ENCODE assay signal across 23 cellular contexts in the genomic region with DNA sequence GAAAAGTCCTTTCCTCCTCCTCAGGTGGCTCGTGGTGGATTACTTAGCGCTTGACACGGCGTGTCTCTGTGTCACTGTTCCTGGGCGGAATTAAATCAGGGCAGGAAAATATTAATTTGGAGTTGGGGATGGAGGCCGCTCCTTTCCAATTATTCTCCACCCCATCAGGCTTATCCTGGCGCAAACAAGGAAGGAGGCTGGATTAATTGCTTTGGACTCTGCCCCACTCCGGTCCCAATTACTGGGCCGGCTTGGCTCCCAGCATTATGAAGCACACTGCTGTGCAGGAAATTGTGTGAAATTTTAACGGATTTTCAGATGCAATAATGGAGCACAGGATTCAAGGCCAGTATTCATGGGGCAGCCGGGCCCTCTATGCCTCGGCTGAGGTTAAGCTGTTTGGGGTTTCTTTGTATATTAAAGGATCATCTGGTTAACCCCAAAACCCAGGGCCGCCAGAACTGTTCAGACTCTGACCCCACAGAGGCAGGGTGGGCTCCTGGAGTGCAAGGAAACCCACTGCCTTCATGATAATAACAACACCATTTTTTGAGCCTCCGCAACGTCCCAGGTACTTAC.
"Had no signal": no experiment of that assay in that cellular context is flagged by ENCODE, and none has a peak within 500 bp of the region (broad histone marks: within the 10 kb centered on the region; RNA-seq: fewer than 3 reads in every experiment).

No MANE protein-coding gene starts in this region.

- H3K4me3 ChIP-seq: breast epithelium, coronary artery, dorsolateral prefrontal cortex, ovary, psoas muscle, spleen, testis, upper lobe of left lung, vagina had no signal

- H3K27me3 ChIP-seq: ovary, testis, upper lobe of left lung, vagina had no signal

- H3K4me3 Mint-ChIP-seq: activated T-cell treated with anti-CD3 and anti-CD28 coated beads, Interleukin-2, amount 50 U/mL, for 72 hours; T-helper 1 cell treated with Interleukin-12 subunit alpha and Interleukin-12 subunit beta and Interleukin-4 antibody, amounts not matched to agents 30 μg/mL and 1 μg/mL, for 36 hours had no signal

- H3K4me1 Mint-ChIP-seq: naive B cell had no signal

- H3K4me1 ChIP-seq: breast epithelium, psoas muscle, spleen, testis, upper lobe of left lung, vagina had no signal

- H3K9me3 ChIP-seq: breast epithelium, ovary, psoas muscle, spleen, testis, upper lobe of left lung, vagina had no signal

- H3K36me3 ChIP-seq: breast epithelium, ovary, spleen, upper lobe of left lung, vagina had no signal

- H3K27ac Mint-ChIP-seq: activated naive CD4-positive, alpha-beta T cell treated with anti-CD3 and anti-CD28 coated beads, Interleukin-2, amount 50 U/mL, for 72 hours; activated T-cell treated with anti-CD3 and anti-CD28 coated beads, Interleukin-2, amount 50 U/mL, for 72 hours; T-helper 1 cell treated with Interleukin-12 subunit alpha and Interleukin-12 subunit beta and Interleukin-4 antibody, amounts not matched to agents 30 μg/mL and 1 μg/mL, for 36 hours had no signal

- DNase-seq: activated CD4-positive, alpha-beta T cell treated with anti-CD3 and anti-CD28 coated beads for 4 hours; activated CD4-positive, alpha-beta T cell treated with anti-CD3 and anti-CD28 coated beads, Interleukin-2, amount 50 U/mL, for 4 hours; activated naive CD4-positive, alpha-beta T cell; activated T-cell treated with anti-CD3 and anti-CD28 coated beads for 4 hours; activated T-cell treated with anti-CD3 and anti-CD28 coated beads, Interleukin-2, amount 50 U/mL, for 72 hours; central memory CD4-positive, alpha-beta T cell; effector memory CD4-positive, alpha-beta T cell; left ventricle myocardium superior; naive B cell; ovary; psoas muscle; spleen; stimulated activated naive CD8-positive, alpha-beta T cell treated with anti-CD3 and anti-CD28 coated beads, Interleukin-15, Interleukin-2, amounts not matched to agents 100 U/mL and 50 U/mL, for 24 hours; T-helper 9 cell; testis; upper lobe of left lung had no signal

- H3K9me3 Mint-ChIP-seq: activated naive CD4-positive, alpha-beta T cell treated with anti-CD3 and anti-CD28 coated beads, Interleukin-2, amount 50 U/mL, for 72 hours; activated T-cell treated with anti-CD3 and anti-CD28 coated beads, Interleukin-2, amount 50 U/mL, for 72 hours; naive B cell; T-helper 1 cell treated with Interleukin-12 subunit alpha and Interleukin-12 subunit beta and Interleukin-4 antibody, amounts not matched to agents 30 μg/mL and 1 μg/mL, for 36 hours had no signal

- H3K27ac ChIP-seq: breast epithelium, coronary artery, dorsolateral prefrontal cortex, ovary, psoas muscle, spleen, testis, upper lobe of left lung, vagina, VCaP had no signal

- H3K36me3 Mint-ChIP-seq: activated naive CD4-positive, alpha-beta T cell treated with anti-CD3 and anti-CD28 coated beads, Interleukin-2, amount 50 U/mL, for 72 hours; naive B cell had no signal

- ATAC-seq: activated naive CD4-positive, alpha-beta T cell treated with anti-CD3 and anti-CD28 coated beads, Interleukin-2, amount 50 U/mL, for 72 hours; activated T-cell treated with anti-CD3 and anti-CD28 coated beads, Interleukin-2, amount 50 U/mL, for 72 hours; left ventricle myocardium superior; psoas muscle; stimulated activated naive CD8-positive, alpha-beta T cell treated with anti-CD3 and anti-CD28 coated beads, Interleukin-15, Interleukin-2, amounts not matched to agents 100 U/mL and 50 U/mL, for 24 hours had no signal
